In genomic region chr6:30489081-30490030, GRCh38 we compare ENCODE assay signal across 1 cellular context.
A peak's percentile ranks its signal among the peaks of the same experiment; 100 is the strongest.
TF ChIP-seq lines count a peak whose summit lies in the region.

Gene HLA-E (plus strand): TSS chr6:30489509. CDS start chr6:30489532, 23 bp downstream.

TF ChIP-seq in HepG2, 621 proteins besides CTCF, POLR2A, EP300 and RAD21 (continued from another document):
- TF ChIP-seq ZNF580 (CRISPR knock-in tag; IDR thresholded peaks at IDR 0.05; ENCODE audit: borderline replicate concordance, low read depth) (peak; percentile 28), TGIF2 (CRISPR knock-in tag; IDR thresholded peaks at IDR 0.05) (no peak), ZNF230 (CRISPR knock-in tag; IDR thresholded peaks at IDR 0.05) (0 out of 2 replicates have a peak, but pooled peaks have one; percentile 42), ZBTB2 (CRISPR knock-in tag; IDR thresholded peaks at IDR 0.05; ENCODE audit: low read depth) (no peak), GATAD1 (CRISPR knock-in tag; IDR thresholded peaks at IDR 0.05) (no peak), DNMT1 (CRISPR knock-in tag; IDR thresholded peaks at IDR 0.05) (no peak), ZNF121 (CRISPR knock-in tag; IDR thresholded peaks at IDR 0.05) (no peak), ZNF24 (IDR thresholded peaks at IDR 0.05) (peak; percentile 56; the same call in 1 of the 2 replicates), ZNF740 (CRISPR knock-in tag; IDR thresholded peaks at IDR 0.05) (no peak), BRD4 (CRISPR knock-in tag; IDR thresholded peaks at IDR 0.05) (no peak), ZNF776 (CRISPR knock-in tag; IDR thresholded peaks at IDR 0.05) (peak; percentile 81; the same call in 1 of the 2 replicates), ZNF567 (CRISPR knock-in tag; IDR thresholded peaks at IDR 0.05; ENCODE audit: borderline replicate concordance) (no peak), ZNF512B (CRISPR knock-in tag; IDR thresholded peaks at IDR 0.05; ENCODE audit: borderline replicate concordance) (no peak), SOX5 (CRISPR knock-in tag; IDR thresholded peaks at IDR 0.05; ENCODE audit: borderline replicate concordance) (peak; percentile 26; the same call in 1 of the 2 replicates), SATB2 (CRISPR knock-in tag; IDR thresholded peaks at IDR 0.05) (no peak), MAFG (CRISPR knock-in tag; IDR thresholded peaks at IDR 0.05) (no peak), U2AF1 (optimal IDR thresholded peaks at IDR 0.05; ENCODE audit: low read depth, low read length) (no peak), JDP2 (CRISPR knock-in tag; IDR thresholded peaks at IDR 0.05; ENCODE audit: borderline replicate concordance) (no peak), LCORL (IDR thresholded peaks at IDR 0.05) (0 out of 2 replicates have a peak, but pooled peaks have one; percentile 27), LCORL (CRISPR knock-in tag; IDR thresholded peaks at IDR 0.05) (peak; percentile 17; the same call in 1 of the 2 replicates), ZNF629 (CRISPR knock-in tag; conservative IDR thresholded peaks at IDR 0.05) (no peak), ZBTB39 (CRISPR knock-in tag; IDR thresholded peaks at IDR 0.05) (no peak), TBP (CRISPR knock-in tag; IDR thresholded peaks at IDR 0.05) (no peak), ZNF652 (CRISPR knock-in tag; IDR thresholded peaks at IDR 0.05; ENCODE audit: borderline replicate concordance, low read depth) (no peak), POLR2AphosphoS5 (IDR thresholded peaks at IDR 0.05; ENCODE audit: low read depth, low read length) (peak; percentile 98), RFX1 (IDR thresholded peaks at IDR 0.05) (no peak), ZBED4 (CRISPR knock-in tag; IDR thresholded peaks at IDR 0.05; ENCODE audit: borderline replicate concordance) (0 out of 2 replicates have a peak, but pooled peaks have one; percentile 13), CREM (IDR thresholded peaks at IDR 0.05) (peak; percentile 96), CREM (CRISPR knock-in tag; IDR thresholded peaks at IDR 0.05) (no peak), FOXA1 (IDR thresholded peaks at IDR 0.05) (no peak), FOXA1 (CRISPR knock-in tag; IDR thresholded peaks at IDR 0.05) (no peak), ZNF572 (CRISPR knock-in tag; IDR thresholded peaks at IDR 0.05) (peak; percentile 58; the same call in 1 of the 2 replicates), ARHGAP35 (CRISPR knock-in tag; IDR thresholded peaks at IDR 0.05; ENCODE audit: borderline replicate concordance) (peak; percentile 82), ARNTL (CRISPR knock-in tag; IDR thresholded peaks at IDR 0.05) (no peak), ZNF691 (CRISPR knock-in tag; IDR thresholded peaks at IDR 0.05; ENCODE audit: borderline replicate concordance, low read depth) (peak; percentile 17; the same call in 1 of the 2 replicates), NCOA5 (CRISPR knock-in tag; IDR thresholded peaks at IDR 0.05) (no peak), ZFY (CRISPR knock-in tag; IDR thresholded peaks at IDR 0.05) (peak; percentile 82), ZNF569 (CRISPR knock-in tag; IDR thresholded peaks at IDR 0.05; ENCODE audit: borderline replicate concordance) (no peak), ZGPAT (CRISPR knock-in tag; IDR thresholded peaks at IDR 0.05) (peak; percentile 81), HOXA9 (CRISPR knock-in tag; IDR thresholded peaks at IDR 0.05; ENCODE audit: borderline replicate concordance) (no peak), PITX1 (CRISPR knock-in tag; IDR thresholded peaks at IDR 0.05) (no peak), REPIN1 (CRISPR knock-in tag; IDR thresholded peaks at IDR 0.05; ENCODE audit: borderline replicate concordance, low read depth) (no peak; the same call in none of the 2 replicates), HCFC1 (IDR thresholded peaks at IDR 0.05; ENCODE audit: low read depth, low read length) (no peak), ZIK1 (CRISPR knock-in tag; IDR thresholded peaks at IDR 0.05; ENCODE audit: borderline replicate concordance, low read depth) (peak; percentile 23; the same call in 1 of the 2 replicates), ZFP1 (CRISPR knock-in tag; IDR thresholded peaks at IDR 0.05) (peak; percentile 49), ZEB1 (IDR thresholded peaks at IDR 0.05; ENCODE audit: insufficient replicate concordance, low read depth) (no peak), TCF7L2 (IDR thresholded peaks at IDR 0.05; ENCODE audit: low read depth, low read length) (no peak)
TF ChIP-seq in HepG2: peak in this region for 239.
